1 cellular context compared by ENCODE assay signal in genomic region chr6:36984581-36985383, GRCh38.
TF ChIP-seq lines count a peak whose summit lies in the region.

No MANE protein-coding gene starts in this region.

TF ChIP-seq in K562, 482 proteins besides CTCF, POLR2A, EP300 and RAD21 (continued from another document):
- peak; percentile 31; the same call in 1 of the 2 replicates for TF ChIP-seq PML (IDR thresholded peaks at IDR 0.05; ENCODE audit: low read length)
- peak; percentile 70 for TF ChIP-seq JUND (IDR thresholded peaks at IDR 0.05; ENCODE audit: borderline replicate concordance, low read depth, low read length)
- TF ChIP-seq JUND (tag; IDR thresholded peaks at IDR 0.05; ENCODE audit: borderline replicate concordance, low read depth, low read length): peak; percentile 31; the same call in 1 of the 3 replicates
- peak; percentile 26 for TF ChIP-seq MEIS2 (IDR thresholded peaks at IDR 0.05; ENCODE audit: partially characterized antibody)
- TF ChIP-seq DPF2 (IDR thresholded peaks at IDR 0.05): peak; percentile 66
- TF ChIP-seq, protein P1, sequence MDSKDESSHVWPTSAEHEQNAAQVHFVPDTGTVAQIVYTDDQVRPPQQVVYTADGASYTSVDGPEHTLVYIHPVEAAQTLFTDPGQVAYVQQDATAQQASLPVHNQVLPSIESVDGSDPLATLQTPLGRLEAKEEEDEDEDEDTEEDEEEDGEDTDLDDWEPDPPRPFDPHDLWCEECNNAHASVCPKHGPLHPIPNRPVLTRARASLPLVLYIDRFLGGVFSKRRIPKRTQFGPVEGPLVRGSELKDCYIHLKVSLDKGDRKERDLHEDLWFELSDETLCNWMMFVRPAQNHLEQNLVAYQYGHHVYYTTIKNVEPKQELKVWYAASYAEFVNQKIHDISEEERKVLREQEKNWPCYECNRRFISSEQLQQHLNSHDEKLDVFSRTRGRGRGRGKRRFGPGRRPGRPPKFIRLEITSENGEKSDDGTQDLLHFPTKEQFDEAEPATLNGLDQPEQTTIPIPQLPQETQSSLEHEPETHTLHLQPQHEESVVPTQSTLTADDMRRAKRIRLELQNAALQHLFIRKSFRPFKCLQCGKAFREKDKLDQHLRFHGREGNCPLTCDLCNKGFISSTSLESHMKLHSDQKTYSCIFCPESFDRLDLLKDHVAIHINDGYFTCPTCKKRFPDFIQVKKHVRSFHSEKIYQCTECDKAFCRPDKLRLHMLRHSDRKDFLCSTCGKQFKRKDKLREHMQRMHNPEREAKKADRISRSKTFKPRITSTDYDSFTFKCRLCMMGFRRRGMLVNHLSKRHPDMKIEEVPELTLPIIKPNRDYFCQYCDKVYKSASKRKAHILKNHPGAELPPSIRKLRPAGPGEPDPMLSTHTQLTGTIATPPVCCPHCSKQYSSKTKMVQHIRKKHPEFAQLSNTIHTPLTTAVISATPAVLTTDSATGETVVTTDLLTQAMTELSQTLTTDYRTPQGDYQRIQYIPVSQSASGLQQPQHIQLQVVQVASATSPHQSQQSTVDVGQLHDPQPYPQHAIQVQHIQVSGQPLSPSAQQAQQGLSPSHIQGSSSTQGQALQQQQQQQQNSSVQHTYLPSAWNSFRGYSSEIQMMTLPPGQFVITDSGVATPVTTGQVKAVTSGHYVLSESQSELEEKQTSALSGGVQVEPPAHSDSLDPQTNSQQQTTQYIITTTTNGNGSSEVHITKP (IDR thresholded peaks at IDR 0.05; ENCODE audit: partially characterized antibody): peak; percentile 43
- TF ChIP-seq CHD2 (IDR thresholded peaks at IDR 0.05; ENCODE audit: low read depth, low read length): peak; percentile 62
- TF ChIP-seq SETDB1 (IDR thresholded peaks at IDR 0.05; ENCODE audit: low read length): no peak
- TF ChIP-seq HDAC1 (IDR thresholded peaks at IDR 0.05): peak in 1 of 2 experiments; percentile 23; a peak in 1 of 4 replicates
- TF ChIP-seq MTA3 (IDR thresholded peaks at IDR 0.05; ENCODE audit: borderline replicate concordance): no peak
- no peak for TF ChIP-seq KLF13 (tag; IDR thresholded peaks at IDR 0.05; ENCODE audit: borderline replicate concordance, low read depth)
- no peak for TF ChIP-seq ZFP91 (CRISPR knock-in tag; IDR thresholded peaks at IDR 0.05)
- TF ChIP-seq ZKSCAN8 (CRISPR knock-in tag; IDR thresholded peaks at IDR 0.05): no peak
- peak; percentile 53 for TF ChIP-seq SAP30 (IDR thresholded peaks at IDR 0.05; ENCODE audit: borderline replicate concordance, insufficient read depth, low read depth, low read length, poor library complexity, severe bottlenecking)
- TF ChIP-seq HCFC1 (IDR thresholded peaks at IDR 0.05; ENCODE audit: low read depth, low read length): peak; percentile 10; the same call in 1 of the 2 replicates
- 0 out of 2 replicates have a peak, but pooled peaks have one; percentile 32 for TF ChIP-seq ATF4 (CRISPR knock-in tag; IDR thresholded peaks at IDR 0.05)
- TF ChIP-seq FOXA3 (CRISPR knock-in tag; conservative IDR thresholded peaks at IDR 0.05 in 1 of 2, IDR thresholded peaks at IDR 0.05 in 1 of 2): peak in 1 of 2 experiments; percentile 63; a peak in 1 of 4 replicates
